1 cellular context compared by ENCODE assay signal in the genomic region with DNA sequence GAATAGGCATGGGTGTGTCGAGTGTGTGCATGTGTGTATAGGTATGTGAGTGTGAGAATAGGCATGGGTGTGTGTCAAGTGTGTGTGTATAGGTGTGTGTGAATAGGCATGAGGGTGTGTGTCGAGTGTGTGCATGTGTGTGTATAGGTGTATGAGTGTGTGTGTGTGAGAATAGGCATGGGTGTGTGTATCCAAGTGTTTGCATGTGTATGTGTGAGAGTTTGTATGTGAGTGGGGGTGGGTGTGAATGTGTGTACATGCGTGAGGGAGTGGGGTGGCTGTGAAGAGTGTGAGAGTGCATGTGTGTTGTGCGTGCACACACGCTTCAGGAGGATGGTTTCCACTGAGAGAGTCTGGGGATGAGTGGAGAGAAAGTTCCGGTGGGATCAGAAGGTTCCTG.
TF ChIP-seq lines count a peak whose summit lies in the region.

No MANE protein-coding gene starts in this region.

TF ChIP-seq in H1, 55 proteins besides CTCF, POLR2A, EP300 and RAD21:
- no peak for TF ChIP-seq GTF2F1 (IDR thresholded peaks at IDR 0.05; ENCODE audit: borderline replicate concordance, low read depth, low read length)
- no peak for TF ChIP-seq RFX5 (IDR thresholded peaks at IDR 0.05; ENCODE audit: borderline replicate concordance, low read depth, low read length)
- no peak for TF ChIP-seq NANOG (IDR thresholded peaks at IDR 0.05; ENCODE audit: insufficient read depth, low read depth, low read length, poor library complexity, severe bottlenecking)
- no peak for TF ChIP-seq HDAC2 (IDR thresholded peaks at IDR 0.05; ENCODE audit: borderline replicate concordance in 1 of 2, low read depth in 2 of 2, low read length in 2 of 2)
- TF ChIP-seq BACH1 (IDR thresholded peaks at IDR 0.05; ENCODE audit: low read length) = no peak
- TF ChIP-seq TBP (IDR thresholded peaks at IDR 0.05; ENCODE audit: low read depth, low read length) = no peak
- no peak for TF ChIP-seq SP2 (IDR thresholded peaks at IDR 0.05; ENCODE audit: low read length)
- no peak for TF ChIP-seq KDM1A (IDR thresholded peaks at IDR 0.05; ENCODE audit: borderline replicate concordance, low read length)
- TF ChIP-seq, protein P1, sequence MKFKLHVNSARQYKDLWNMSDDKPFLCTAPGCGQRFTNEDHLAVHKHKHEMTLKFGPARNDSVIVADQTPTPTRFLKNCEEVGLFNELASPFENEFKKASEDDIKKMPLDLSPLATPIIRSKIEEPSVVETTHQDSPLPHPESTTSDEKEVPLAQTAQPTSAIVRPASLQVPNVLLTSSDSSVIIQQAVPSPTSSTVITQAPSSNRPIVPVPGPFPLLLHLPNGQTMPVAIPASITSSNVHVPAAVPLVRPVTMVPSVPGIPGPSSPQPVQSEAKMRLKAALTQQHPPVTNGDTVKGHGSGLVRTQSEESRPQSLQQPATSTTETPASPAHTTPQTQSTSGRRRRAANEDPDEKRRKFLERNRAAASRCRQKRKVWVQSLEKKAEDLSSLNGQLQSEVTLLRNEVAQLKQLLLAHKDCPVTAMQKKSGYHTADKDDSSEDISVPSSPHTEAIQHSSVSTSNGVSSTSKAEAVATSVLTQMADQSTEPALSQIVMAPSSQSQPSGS (IDR thresholded peaks at IDR 0.05; ENCODE audit: low read length) = no peak
- TF ChIP-seq PHF8 (conservative IDR thresholded peaks at IDR 0.05; ENCODE audit: low read depth, low read length) = no peak
- TF ChIP-seq SP4 (IDR thresholded peaks at IDR 0.05; ENCODE audit: low read length) = no peak
TF ChIP-seq in H1: peak in this region for 0.
